ENCODE assay signal across 2 cellular contexts in the genomic region with DNA sequence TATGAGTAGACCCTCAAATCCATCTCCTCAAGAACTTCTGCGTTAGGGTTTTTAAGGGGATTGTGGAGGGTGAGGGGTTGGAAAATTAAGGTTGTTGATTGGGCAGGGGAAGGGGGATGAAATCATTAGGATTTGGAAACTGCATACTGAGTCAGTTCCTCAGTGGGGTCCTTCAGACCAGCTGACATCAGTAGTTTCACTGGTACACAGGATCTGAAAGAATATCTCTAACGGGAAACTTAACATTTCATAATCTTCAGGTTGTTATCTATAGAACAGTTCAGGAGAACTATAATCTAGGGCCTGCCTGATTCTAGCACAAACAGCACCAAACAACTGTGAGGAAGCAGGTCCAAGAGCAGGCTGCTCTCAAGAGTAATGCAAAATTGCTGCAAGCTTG. TPM values are rescaled to one million over a fixed set of nuclear protein-coding genes. Genes with fewer than 3 reads are reported as not detected.
"Had no signal": no experiment of that assay in that cellular context is flagged by ENCODE, and none has a peak within 500 bp of the region (broad histone marks: within the 10 kb centered on the region; RNA-seq: fewer than 3 reads in every experiment).

No MANE protein-coding gene starts in this region.

RNA-seq across cellular contexts. Expression of gene FCGR1A, which starts 27.2 kb away (rescaled TPM):
- total RNA-seq: G401, GM12878 had no signal
- polyA plus RNA-seq: GM12878 had no signal
